9 cellular contexts compared by ENCODE assay signal in the genomic region with DNA sequence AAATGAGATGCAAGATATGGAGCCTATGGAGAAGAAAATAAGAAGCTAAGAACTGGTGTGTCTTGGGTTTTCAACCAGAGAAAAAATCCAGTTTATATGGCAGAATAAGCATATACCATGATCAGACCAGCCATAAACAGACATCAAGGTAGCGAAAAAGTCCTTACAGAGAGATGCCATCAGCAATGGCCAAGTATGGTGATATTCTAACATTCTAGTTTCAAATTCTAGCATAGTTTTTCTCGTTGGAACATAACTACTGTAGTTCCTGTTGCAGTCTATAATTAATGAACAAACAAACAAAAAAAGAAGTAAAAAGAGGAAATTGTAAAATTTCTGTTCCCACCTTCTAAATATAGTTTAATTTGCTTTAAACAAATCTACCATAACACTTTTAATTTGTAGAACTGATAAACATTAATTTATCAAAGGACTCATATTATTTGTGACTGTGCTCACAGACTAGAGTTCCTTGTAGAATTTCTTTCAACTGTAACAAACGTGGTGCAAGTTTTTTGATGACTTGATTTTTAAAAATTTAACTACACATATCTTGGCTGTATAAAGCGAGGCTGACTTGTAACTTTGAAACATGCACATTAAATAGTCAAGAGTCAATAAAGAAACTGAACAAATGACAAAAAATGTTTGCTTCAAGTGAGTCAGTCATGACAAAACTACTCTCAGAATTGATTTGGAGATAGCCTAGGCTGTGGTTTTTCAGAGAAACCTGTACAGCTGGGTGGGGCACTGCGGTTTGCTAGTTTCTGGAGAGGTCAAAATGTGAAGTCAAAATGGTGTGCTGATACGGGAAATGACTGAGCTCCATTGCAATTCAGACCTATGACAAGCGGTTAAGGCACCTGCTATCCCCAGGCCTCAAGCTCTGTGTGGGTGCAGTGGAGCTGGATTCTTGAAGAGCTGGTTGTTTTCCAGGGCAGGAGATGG. TPM values are rescaled to one million over a fixed set of nuclear protein-coding genes. Genes with fewer than 3 reads are reported as not detected.
A peak's percentile ranks its signal among the peaks of the same experiment; 100 is the strongest.
DNase-seq lines count a peak whose midpoint lies in the region; ATAC-seq and TF ChIP-seq lines count a peak whose summit lies in the region.
"Had no signal": no experiment of that assay in that cellular context is flagged by ENCODE, and none has a peak within 500 bp of the region (broad histone marks: within the 10 kb centered on the region; RNA-seq: fewer than 3 reads in every experiment).

No MANE protein-coding gene starts in this region.

- H3K4me1 ChIP-seq in Karpas-422 (ENCODE audit: low read length) (peaks cover 79% of the 10 kb centered on the region), endodermal cell (ENCODE audit: control insufficient read depth, insufficient read depth, low read length) (no peaks in the 10 kb centered on the region)

- 91 to 92% methylated on average over 5 to 7 of the region's 7 CpGs for WGBS in endodermal cell (ENCODE audit: insufficient coverage in 1 of 2, insufficient read length in 1 of 2), 2 experiments

- peak overlapping the region; percentile 67 for H3K4me2 ChIP-seq in Karpas-422 (ENCODE audit: low read depth, low read length, poor library complexity, severe bottlenecking)

- POLR2A ChIA-PET in activated CD4-positive, alpha-beta T cell treated with anti-CD3 and anti-CD28 coated beads, Interleukin-2, amount 10 ng/mL, durations not matched to agents 7 days and 5 days (lab: Charles Lee), result interaction anchor here (1.0 to 2.1 kb wide), 3 partner anchors 9 to 44 kb away, joined by 3 to 18 read pairs (median 5); no protein-coding TSS in a partner anchor

- no peaks in the 10 kb centered on the region for H3K9me2 ChIP-seq in Karpas-422 (replicated peaks; ENCODE audit: insufficient read depth, low read length)

- H4K20me1 ChIP-seq in Karpas-422 (ENCODE audit: insufficient read depth, low read depth, low read length), result no peaks in the 10 kb centered on the region

- peaks cover 6% of the 10 kb centered on the region for H3K9me3 Mint-ChIP-seq in activated CD4-positive, alpha-beta T cell treated with anti-CD3 and anti-CD28 coated beads, Interleukin-2, amount 10 ng/mL, durations not matched to agents 7 days and 5 days
- H3K9me3 Mint-ChIP-seq in endodermal cell, result peaks cover 3% of the 10 kb centered on the region
- H3K9me3 Mint-ChIP-seq: neural crest cell had no signal

- peak overlapping the region; percentile 87 for H3K27ac ChIP-seq in Karpas-422 (ENCODE audit: low read length)
- H3K27ac ChIP-seq in endodermal cell (ENCODE audit: low read depth, low read length), result no peak overlapping the region

- H3K9ac ChIP-seq in Karpas-422 (ENCODE audit: low read length) (peak overlapping the region; percentile 61), endodermal cell (ENCODE audit: extremely low read depth, low read length, poor library complexity, severe bottlenecking) (no peak overlapping the region)

- in situ Hi-C loops in Caki2 (cut with HindIII; ENCODE audit: low pct_unique_long_range_greater_than_20kb, low sequenced_read_pairs), result no loop called here

- no peaks in the 10 kb centered on the region for H3K27me3 ChIP-seq in Karpas-422 (ENCODE audit: low read length)
- H3K27me3 ChIP-seq in endodermal cell (ENCODE audit: control insufficient read depth, insufficient read depth, low read length, poor library complexity, severe bottlenecking), result no peaks in the 10 kb centered on the region

- H3K79me2 ChIP-seq in Karpas-422 (ENCODE audit: low read length), result no peaks in the 10 kb centered on the region

- CTCF ChIA-PET in activated CD4-positive, alpha-beta T cell treated with anti-CD3 and anti-CD28 coated beads, Interleukin-2, amount 10 ng/mL, durations not matched to agents 7 days and 5 days (lab: Charles Lee), result interaction anchor here (0.9 to 24.7 kb wide), 11 partner anchors 9 to 378 kb away, joined by 3 to 350 read pairs (median 4); a partner anchor contains a TSS

- H3K27ac Mint-ChIP-seq in activated CD4-positive, alpha-beta T cell treated with anti-CD3 and anti-CD28 coated beads, Interleukin-2, amount 10 ng/mL, durations not matched to agents 7 days and 5 days, result peak overlapping the region; percentile 96
- no peak overlapping the region for H3K27ac Mint-ChIP-seq in endodermal cell

- TF ChIP-seq CTCF in epithelial cell of proximal tubule (conservative IDR thresholded peaks at IDR 0.05; ENCODE audit: low read depth, low read length) (no peak), endodermal cell (conservative IDR thresholded peaks at IDR 0.05) (no peak)

- peaks cover 31% of the 10 kb centered on the region for H3K36me3 Mint-ChIP-seq in activated CD4-positive, alpha-beta T cell treated with anti-CD3 and anti-CD28 coated beads, Interleukin-2, amount 10 ng/mL, durations not matched to agents 7 days and 5 days (ENCODE audit: low read depth)
- no peaks in the 10 kb centered on the region for H3K36me3 Mint-ChIP-seq in endodermal cell (ENCODE audit: low read depth)

- H3K27me3 Mint-ChIP-seq in activated CD4-positive, alpha-beta T cell treated with anti-CD3 and anti-CD28 coated beads, Interleukin-2, amount 10 ng/mL, durations not matched to agents 7 days and 5 days, result no peaks in the 10 kb centered on the region
- no peaks in the 10 kb centered on the region for H3K27me3 Mint-ChIP-seq in endodermal cell (ENCODE audit: insufficient read depth)

- no peaks in the 10 kb centered on the region for H3K9me3 ChIP-seq in Karpas-422 (ENCODE audit: low read length)
- no peaks in the 10 kb centered on the region for H3K9me3 ChIP-seq in endodermal cell (ENCODE audit: control insufficient read depth, low read length)

- H3K4me3 ChIP-seq in Karpas-422 (ENCODE audit: low read length), result peak overlapping the region; percentile 13
- no peak overlapping the region for H3K4me3 ChIP-seq in epithelial cell of proximal tubule (ENCODE audit: low read depth, low read length)
- no peak overlapping the region for H3K4me3 ChIP-seq in endodermal cell (ENCODE audit: low read length)

- DNase-seq in Caki2 (ENCODE audit: low read depth), result peak; percentile 18
- DNase-seq in Karpas-422, result peak; percentile 73
- DNase-seq in activated CD4-positive, alpha-beta T cell treated with anti-CD3 and anti-CD28 coated beads, Interleukin-2, amount 10 ng/mL, durations not matched to agents 7 days and 5 days, result peak; percentile 95
- DNase-seq in epithelial cell of proximal tubule (ENCODE audit: low read depth), result peak; percentile 19
- peak; percentile 62 to 89 for DNase-seq in stimulated activated CD4-positive, alpha-beta T cell treated with anti-CD3 and anti-CD28 coated beads, Interleukin-4, amount 100 ng/mL, for 4 hours
- no peak for DNase-seq in NCI-H69 (lab: John Stamatoyannopoulos, UW)
- no peak for DNase-seq in endodermal cell

- no peaks in the 10 kb centered on the region for H3K36me3 ChIP-seq in Karpas-422 (ENCODE audit: insufficient read depth, low read length)
- no peaks in the 10 kb centered on the region for H3K36me3 ChIP-seq in endodermal cell (ENCODE audit: control insufficient read depth, insufficient read depth, low read length)

- peak overlapping the region; percentile 71 for H2AFZ ChIP-seq in Karpas-422 (ENCODE audit: low read length)

- peaks cover 86% of the 10 kb centered on the region for H3K4me1 Mint-ChIP-seq in activated CD4-positive, alpha-beta T cell treated with anti-CD3 and anti-CD28 coated beads, Interleukin-2, amount 10 ng/mL, durations not matched to agents 7 days and 5 days
- H3K4me1 Mint-ChIP-seq in endodermal cell, result no peaks in the 10 kb centered on the region
- H3K4me1 Mint-ChIP-seq: neural crest cell had no signal

- H3K4me3 Mint-ChIP-seq in activated CD4-positive, alpha-beta T cell treated with anti-CD3 and anti-CD28 coated beads, Interleukin-2, amount 10 ng/mL, durations not matched to agents 7 days and 5 days, result peak overlapping the region; percentile 60
- H3K4me3 Mint-ChIP-seq in endodermal cell, result no peak overlapping the region
- H3K4me3 Mint-ChIP-seq: neural crest cell had no signal

- ATAC-seq in GM21737 (IDR thresholded peaks at IDR 0.05; ENCODE audit: unreplicated experiment), result peak; percentile 79

RNA-seq across cellular contexts. Expression of a gene that starts 10.1 kb away (rescaled TPM):
- total RNA-seq in Caki2 (2014; rRNA removed; shearing (Covaris generic); ENCODE audit: low replicate concordance), result not detected in 2 replicates
- 38.0 and 90.7 TPM in 2 replicates for total RNA-seq in Karpas-422 (2014; rRNA removed; shearing (Covaris generic); ENCODE audit: low replicate concordance)
- under 1 TPM; 0.17 TPM for total RNA-seq in activated CD4-positive, alpha-beta T cell treated with anti-CD3 and anti-CD28 coated beads, Interleukin-2, amount 10 ng/mL, durations not matched to agents 7 days and 5 days
- total RNA-seq in epithelial cell of proximal tubule (not detected in 2 replicates), endodermal cell (not detected)
- not detected for polyA plus RNA-seq in endodermal cell (2013, experiment 1 of 2)
- polyA plus RNA-seq in endodermal cell (2013, experiment 2 of 2), result not detected
- total RNA-seq: neural crest cell had no signal

Comparison
In these comparisons a context has a peak if more than half of its experiments do, and no peak if none do; other contexts are left out.
1. DNase-seq: peak in Caki2 (single experiment), Karpas-422 (single experiment), activated CD4-positive, alpha-beta T cell treated with anti-CD3 and anti-CD28 coated beads, Interleukin-2, amount 10 ng/mL, durations not matched to agents 7 days and 5 days (single experiment), epithelial cell of proximal tubule (single experiment) and stimulated activated CD4-positive, alpha-beta T cell treated with anti-CD3 and anti-CD28 coated beads, Interleukin-4, amount 100 ng/mL, for 4 hours (2 of 2); none in NCI-H69 (single experiment) and endodermal cell (single experiment).
2. RNA of a gene that starts 10.1 kb away (total RNA-seq): 38.0 to 90.7 TPM in Karpas-422; 0.17 TPM in activated CD4-positive, alpha-beta T cell treated with anti-CD3 and anti-CD28 coated beads, Interleukin-2, amount 10 ng/mL, durations not matched to agents 7 days and 5 days, not detected in Caki2, not detected in epithelial cell of proximal tubule and not detected in endodermal cell; every median in the first group is over 10 times any median in the second.